21 cellular contexts compared by ENCODE assay signal in the genomic region with DNA sequence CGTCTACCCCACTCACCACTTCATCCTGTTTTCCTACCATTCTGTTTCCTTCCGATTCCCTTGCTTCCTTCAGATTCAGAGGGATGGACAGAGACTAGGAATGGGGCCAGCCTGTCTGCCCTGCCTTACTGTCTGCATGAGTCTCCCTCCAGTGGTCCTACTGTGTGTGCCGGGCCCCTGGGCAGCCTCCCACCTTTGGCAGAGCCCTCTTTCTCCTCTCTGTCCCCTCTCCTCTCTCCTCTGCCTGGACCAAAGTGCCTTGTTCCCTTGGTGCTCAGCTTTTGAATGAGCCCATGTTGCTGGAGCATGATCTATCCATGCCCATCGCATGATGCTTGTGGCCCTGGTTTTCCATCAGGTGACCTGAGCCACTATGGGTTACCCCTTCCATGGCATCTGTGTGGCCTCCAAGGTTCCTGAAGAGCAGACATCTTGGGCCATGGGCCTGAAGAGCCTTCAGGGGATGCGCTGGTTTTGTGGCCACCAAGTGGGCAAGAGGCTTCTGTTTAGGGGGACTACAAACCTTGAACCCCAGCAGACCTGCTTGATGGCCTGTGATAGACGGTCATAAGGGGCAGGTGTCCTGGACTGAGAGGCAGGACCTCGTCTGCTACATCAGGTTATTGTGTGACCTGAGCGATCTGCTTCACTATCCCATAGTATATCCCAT. TPM values are rescaled to one million over a fixed set of nuclear protein-coding genes. Genes with fewer than 3 reads are reported as not detected.
DNase-seq lines count a peak whose midpoint lies in the region; ATAC-seq and TF ChIP-seq lines count a peak whose summit lies in the region.
"Had no signal": no experiment of that assay in that cellular context is flagged by ENCODE, and none has a peak within 500 bp of the region (broad histone marks: within the 10 kb centered on the region; RNA-seq: fewer than 3 reads in every experiment).

No MANE protein-coding gene starts in this region.

- no peak overlapping the region for H3K9ac ChIP-seq in SK-N-SH

- H3K4me1 ChIP-seq in SK-N-SH (ENCODE audit: control insufficient read depth in 1 of 2, insufficient read depth in 2 of 2, low read depth in 1 of 2, low read length in 1 of 2) (no peaks in the 10 kb centered on the region; a peak in 1 of 4 replicates), lung (ENCODE audit: control insufficient read depth in 2 of 2, insufficient read depth in 2 of 2, low read length in 2 of 2) (no peaks in the 10 kb centered on the region), upper lobe of right lung (no peaks in the 10 kb centered on the region)

- TF ChIP-seq RAD21 in SK-N-SH (IDR thresholded peaks at IDR 0.05; ENCODE audit: low read length), result no peak

- no peak for TF ChIP-seq CTCF in SK-N-SH (IDR thresholded peaks at IDR 0.05)
- TF ChIP-seq CTCF in GM13977 (IDR thresholded peaks at IDR 0.05; ENCODE audit: extremely low read depth, insufficient read depth, missing control alignments), result no peak
- no peak for TF ChIP-seq CTCF in lung (IDR thresholded peaks at IDR 0.05; ENCODE audit: control extremely low read depth, extremely low read depth)
- TF ChIP-seq CTCF in upper lobe of right lung (IDR thresholded peaks at IDR 0.05), result no peak
- no peak for TF ChIP-seq CTCF in brain microvascular endothelial cell (IDR thresholded peaks at IDR 0.05; ENCODE audit: low read depth, low read length, missing control alignments)

- no peak overlapping the region for H2AFZ ChIP-seq in SK-N-SH (ENCODE audit: low read depth)
- H2AFZ ChIP-seq: PC-9 had no signal

- H3F3A ChIP-seq in SK-N-SH (replicated peaks; ENCODE audit: insufficient read depth), result no peaks in the 10 kb centered on the region

- H4K20me1 ChIP-seq in SK-N-SH (ENCODE audit: insufficient read depth), result no peaks in the 10 kb centered on the region

- in situ Hi-C loops in GM13977 (cut with MboI; ENCODE audit: low pct_unique_long_range_greater_than_20kb, low sequenced_read_pairs, unreplicated experiment), result no loop called here
- in situ Hi-C loops in brain microvascular endothelial cell (cut with HindIII; ENCODE audit: low pct_ligation_motif_present, low sequenced_read_pairs), result no loop called here

- H3K36me3 ChIP-seq in SK-N-SH (replicated peaks in 1 of 2; ENCODE audit: control insufficient read depth in 1 of 2, insufficient read depth in 2 of 2, low read length in 1 of 2), result no peaks in the 10 kb centered on the region
- H3K36me3 ChIP-seq in lung (ENCODE audit: control insufficient read depth in 2 of 2, insufficient read depth in 2 of 2, low read length in 2 of 2), result no peaks in the 10 kb centered on the region
- H3K36me3 ChIP-seq in upper lobe of right lung, result no peaks in the 10 kb centered on the region
- no peaks in the 10 kb centered on the region for H3K36me3 ChIP-seq in brain microvascular endothelial cell (replicated peaks)

- WGBS in SK-N-SH (ENCODE audit: low lambda C conversion rate), result 33% methylated on average over 8 of the region's 8 CpGs
- WGBS in lung, 2 donors, result 89 to 94% methylated on average over 8 of the region's 8 CpGs

- CTCF ChIA-PET in SK-N-SH (lab: Yijun Ruan, JAX), result no interaction called here

- no peak for TF ChIP-seq EP300 in SK-N-SH (IDR thresholded peaks at IDR 0.05; ENCODE audit: borderline replicate concordance in 1 of 2, low read depth in 1 of 2, low read length in 1 of 2)

- H3K9me2 ChIP-seq in SK-N-SH, result no peaks in the 10 kb centered on the region

- no peak overlapping the region for H3K4me3 ChIP-seq in SK-N-SH (ENCODE audit: low read depth in 2 of 2, low read length in 1 of 2)
- H3K4me3 ChIP-seq in lung, result no peak overlapping the region
- no peak overlapping the region for H3K4me3 ChIP-seq in upper lobe of right lung
- no peak overlapping the region for H3K4me3 ChIP-seq in brain microvascular endothelial cell (ENCODE audit: low read depth, low read length)
- H3K4me3 ChIP-seq: PC-9 had no signal

- ATAC-seq in SK-N-SH treated with all-trans-retinoic acid at 6 μM for 48 hours (no peak), lung (ENCODE audit: insufficient read depth, low FRiP score) (no peak), upper lobe of right lung (no peak)
- ATAC-seq: Right ventricle myocardium inferior had no signal

- POLR2A ChIA-PET in SK-N-SH (lab: Yijun Ruan, JAX), result no interaction called here

- DNase-seq in SK-N-SH, result peak; percentile 2
- DNase-seq in GM13977 (ENCODE audit: low spot score), result peak; percentile 10
- peak; percentile 5 for DNase-seq in lung (ENCODE audit: low spot score)
- DNase-seq in upper lobe of right lung, result peak; percentile 29
- no peak for DNase-seq in brain microvascular endothelial cell
- no peak for DNase-seq in dermis blood vessel endothelial cell
- DNase-seq: CD4-positive, CD25-positive, alpha-beta regulatory T cell; DMS153; DND-41; NCI-H1092; NCI-H1417 treated with DMSO at 0.1 percent for 48 hours; NCI-H1694 treated with DMSO at 0.1 percent for 48 hours; NCI-H2081; NCI-H2227 treated with DMSO at 0.1 percent for 48 hours; NCI-H526 treated with DMSO at 0.1 percent for 48 hours; PC-9 had no signal

- no peaks in the 10 kb centered on the region for H3K9me3 ChIP-seq in SK-N-SH
- peaks cover 0 to 3% of the 10 kb centered on the region in 2 donors for H3K9me3 ChIP-seq in lung (ENCODE audit: control insufficient read depth in 2 of 2, insufficient read depth in 1 of 2, low read length in 1 of 2)
- no peaks in the 10 kb centered on the region for H3K9me3 ChIP-seq in upper lobe of right lung

- H3K79me2 ChIP-seq in SK-N-SH (ENCODE audit: insufficient read depth), result no peaks in the 10 kb centered on the region

- no peak overlapping the region for H3K4me2 ChIP-seq in SK-N-SH
- H3K4me2 ChIP-seq: PC-9 had no signal

- H3K27me3 ChIP-seq in SK-N-SH (ENCODE audit: insufficient read depth) (peaks cover 45% of the 10 kb centered on the region; the same call in 1 of the 2 replicates), lung (ENCODE audit: control insufficient read depth, insufficient read depth) (no peaks in the 10 kb centered on the region), upper lobe of right lung (peaks cover 14% of the 10 kb centered on the region), brain microvascular endothelial cell (replicated peaks) (no peaks in the 10 kb centered on the region)

- H3K27ac ChIP-seq in SK-N-SH (ENCODE audit: low read depth in 2 of 2, low read length in 1 of 2) (no peak overlapping the region), lung (ENCODE audit: low read depth in 1 of 2, low read length in 1 of 2) (no peak overlapping the region), upper lobe of right lung (no peak overlapping the region), brain microvascular endothelial cell (no peak overlapping the region)
- H3K27ac ChIP-seq: 22Rv1, PC-9 had no signal

- intact Hi-C loops in upper lobe of right lung (cut with DNase I), result no loop called here

TF ChIP-seq in SK-N-SH, 30 proteins besides CTCF, POLR2A, EP300 and RAD21 (continues in another document):
- TF ChIP-seq, protein P1, sequence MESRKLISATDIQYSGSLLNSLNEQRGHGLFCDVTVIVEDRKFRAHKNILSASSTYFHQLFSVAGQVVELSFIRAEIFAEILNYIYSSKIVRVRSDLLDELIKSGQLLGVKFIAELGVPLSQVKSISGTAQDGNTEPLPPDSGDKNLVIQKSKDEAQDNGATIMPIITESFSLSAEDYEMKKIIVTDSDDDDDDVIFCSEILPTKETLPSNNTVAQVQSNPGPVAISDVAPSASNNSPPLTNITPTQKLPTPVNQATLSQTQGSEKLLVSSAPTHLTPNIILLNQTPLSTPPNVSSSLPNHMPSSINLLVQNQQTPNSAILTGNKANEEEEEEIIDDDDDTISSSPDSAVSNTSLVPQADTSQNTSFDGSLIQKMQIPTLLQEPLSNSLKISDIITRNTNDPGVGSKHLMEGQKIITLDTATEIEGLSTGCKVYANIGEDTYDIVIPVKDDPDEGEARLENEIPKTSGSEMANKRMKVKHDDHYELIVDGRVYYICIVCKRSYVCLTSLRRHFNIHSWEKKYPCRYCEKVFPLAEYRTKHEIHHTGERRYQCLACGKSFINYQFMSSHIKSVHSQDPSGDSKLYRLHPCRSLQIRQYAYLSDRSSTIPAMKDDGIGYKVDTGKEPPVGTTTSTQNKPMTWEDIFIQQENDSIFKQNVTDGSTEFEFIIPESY (IDR thresholded peaks at IDR 0.05; ENCODE audit: borderline replicate concordance, low read depth), result no peak
- TF ChIP-seq MXI1 (IDR thresholded peaks at IDR 0.05; ENCODE audit: low read depth, low read length), result no peak
- no peak for TF ChIP-seq NRF1 (IDR thresholded peaks at IDR 0.05; ENCODE audit: low read depth, low read length)
- no peak for TF ChIP-seq SIN3A (IDR thresholded peaks at IDR 0.05; ENCODE audit: borderline replicate concordance, low read depth, low read length)

TF ChIP-seq in SK-N-SH treated with all-trans-retinoic acid at 6 μM for 48 hours, 23 proteins besides CTCF, POLR2A, EP300 and RAD21 (continues in another document):
- TF ChIP-seq CSDC2 (CRISPR knock-in tag; IDR thresholded peaks at IDR 0.05) (no peak), ZNF565 (CRISPR knock-in tag; conservative IDR thresholded peaks at IDR 0.05; ENCODE audit: low read depth) (no peak), TOX (CRISPR knock-in tag; IDR thresholded peaks at IDR 0.05; ENCODE audit: borderline replicate concordance) (no peak), ZFP30 (CRISPR knock-in tag; IDR thresholded peaks at IDR 0.05) (no peak), ZC3H10 (CRISPR knock-in tag; IDR thresholded peaks at IDR 0.05) (no peak), ZNF8 (CRISPR knock-in tag; IDR thresholded peaks at IDR 0.05) (no peak), OSR1 (CRISPR knock-in tag; IDR thresholded peaks at IDR 0.05) (no peak)
- TF ChIP-seq, protein P2, sequence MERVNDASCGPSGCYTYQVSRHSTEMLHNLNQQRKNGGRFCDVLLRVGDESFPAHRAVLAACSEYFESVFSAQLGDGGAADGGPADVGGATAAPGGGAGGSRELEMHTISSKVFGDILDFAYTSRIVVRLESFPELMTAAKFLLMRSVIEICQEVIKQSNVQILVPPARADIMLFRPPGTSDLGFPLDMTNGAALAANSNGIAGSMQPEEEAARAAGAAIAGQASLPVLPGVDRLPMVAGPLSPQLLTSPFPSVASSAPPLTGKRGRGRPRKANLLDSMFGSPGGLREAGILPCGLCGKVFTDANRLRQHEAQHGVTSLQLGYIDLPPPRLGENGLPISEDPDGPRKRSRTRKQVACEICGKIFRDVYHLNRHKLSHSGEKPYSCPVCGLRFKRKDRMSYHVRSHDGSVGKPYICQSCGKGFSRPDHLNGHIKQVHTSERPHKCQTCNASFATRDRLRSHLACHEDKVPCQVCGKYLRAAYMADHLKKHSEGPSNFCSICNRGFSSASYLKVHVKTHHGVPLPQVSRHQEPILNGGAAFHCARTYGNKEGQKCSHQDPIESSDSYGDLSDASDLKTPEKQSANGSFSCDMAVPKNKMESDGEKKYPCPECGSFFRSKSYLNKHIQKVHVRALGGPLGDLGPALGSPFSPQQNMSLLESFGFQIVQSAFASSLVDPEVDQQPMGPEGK (CRISPR knock-in tag; IDR thresholded peaks at IDR 0.05; ENCODE audit: borderline replicate concordance), result no peak

RNA-seq across cellular contexts. Expression of a gene that starts 54.2 kb away (rescaled TPM):
- polyA plus RNA-seq in SK-N-SH (2012; rRNA removed), result not detected in 2 replicates
- polyA plus RNA-seq in SK-N-SH (2012; cell fraction: cytosol; rRNA removed), result not detected in 2 replicates
- polyA plus RNA-seq in SK-N-SH (2012; cell fraction: nucleus; rRNA removed), result not detected in 2 replicates
- 1 to 10 TPM; 1.0 to 2.3 TPM for total RNA-seq in lung
- polyA plus RNA-seq in lung, result under 1 TPM; 0.20 to 0.29 TPM
- 2.4 TPM for total RNA-seq in upper lobe of right lung
- under 0.01 and 0.05 TPM in 2 replicates for total RNA-seq in dermis blood vessel endothelial cell
- total RNA-seq: NCI-H460, PC-9 had no signal
- polyA plus RNA-seq: BJ had no signal

Comparison
In these comparisons a context has a peak if more than half of its experiments do, and no peak if none do; other contexts are left out.
1. DNase-seq: peak in SK-N-SH (single experiment), GM13977 (single experiment), lung (single experiment) and upper lobe of right lung (single experiment); none in brain microvascular endothelial cell (single experiment) and dermis blood vessel endothelial cell (single experiment).